ENCODE assay signal across 9 cellular contexts in the genomic region with DNA sequence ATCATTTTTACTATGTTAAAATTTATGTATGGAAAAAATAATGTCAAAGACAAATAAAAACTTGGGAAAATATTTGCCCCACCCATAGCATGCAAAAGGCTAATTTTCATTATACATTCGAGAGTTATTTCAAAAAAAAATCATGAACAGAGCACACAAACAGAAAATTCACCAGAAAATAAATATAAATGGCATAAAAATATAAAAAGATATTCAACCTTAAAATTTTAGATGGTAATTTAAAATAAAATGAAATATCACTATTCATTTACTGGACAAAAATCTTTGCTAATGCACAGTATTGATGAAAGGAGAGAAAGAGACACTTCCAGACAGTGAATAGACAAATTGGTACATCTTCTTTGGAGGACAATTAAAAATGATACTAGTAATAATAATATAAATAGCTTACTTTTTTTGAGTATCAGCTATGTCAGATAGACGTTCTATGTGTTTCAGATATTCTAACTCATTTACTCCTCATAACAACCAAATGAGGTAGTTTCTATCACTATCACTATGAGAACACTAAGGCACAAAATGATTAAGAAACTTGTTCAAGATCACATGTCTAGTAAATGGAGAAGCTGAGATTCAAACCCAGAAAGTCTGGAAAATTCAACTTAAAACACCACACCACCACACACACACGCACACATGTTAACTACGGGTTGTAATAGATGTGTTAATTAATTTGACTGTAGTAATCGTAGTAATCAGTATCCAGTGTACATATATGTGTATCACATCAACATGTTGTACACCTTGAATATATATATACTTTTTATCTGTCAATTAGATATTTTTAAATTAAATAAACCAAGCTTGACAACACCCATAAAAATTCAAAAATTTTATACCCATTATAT.
A peak's percentile ranks its signal among the peaks of the same experiment; 100 is the strongest.
DNase-seq lines count a peak whose midpoint lies in the region; ATAC-seq and TF ChIP-seq lines count a peak whose summit lies in the region.
"Had no signal": no experiment of that assay in that cellular context is flagged by ENCODE, and none has a peak within 500 bp of the region (broad histone marks: within the 10 kb centered on the region; RNA-seq: fewer than 3 reads in every experiment).

No MANE protein-coding gene starts in this region.

- no peak overlapping the region for H4K5ac ChIP-seq in IMR-90 (ENCODE audit: low read depth, low read length)

- peak overlapping the region in 4 of 7 donors; percentile 38 to 87 (median 72) for H3K27ac Mint-ChIP-seq in CD14-positive monocyte
- no peak overlapping the region for H3K27ac Mint-ChIP-seq in nephron

- H2BK5ac ChIP-seq in IMR-90 (ENCODE audit: low read depth, low read length, poor library complexity, severe bottlenecking), result no peak overlapping the region

- H3K27ac ChIP-seq in IMR-90 (ENCODE audit: insufficient read depth, low read length), result no peak overlapping the region
- H3K27ac ChIP-seq in ectodermal cell (ENCODE audit: insufficient read depth, low read depth, low read length, poor library complexity, severe bottlenecking), result no peak overlapping the region
- H3K27ac ChIP-seq: C4-2B had no signal

- no TSS peak for BruUV-seq in IMR-90 (replicated peaks; lab: Mats Ljungman, UMichigan)

- TF ChIP-seq RAD21 in IMR-90 (IDR thresholded peaks at IDR 0.05; ENCODE audit: low read length), result no peak

- in situ Hi-C loops in IMR-90 (cut with MboI; ENCODE audit: low sequenced_read_pairs), result no loop called here

- H3K4ac ChIP-seq in IMR-90 (ENCODE audit: low read depth, low read length), result no peak overlapping the region

- H2BK120ac ChIP-seq in IMR-90 (ENCODE audit: low read depth, low read length), result no peak overlapping the region

- H3K27me3 ChIP-seq in IMR-90 (ENCODE audit: control insufficient read depth, insufficient read depth, low read length) (no peaks in the 10 kb centered on the region), ectodermal cell (ENCODE audit: control insufficient read depth, insufficient read depth, low read length, poor library complexity, severe bottlenecking) (no peaks in the 10 kb centered on the region)

- H3K4me1 Mint-ChIP-seq in CD14-positive monocyte, result peaks cover 4% of the 10 kb centered on the region
- no peaks in the 10 kb centered on the region for H3K4me1 Mint-ChIP-seq in nephron

- H3K9me3 ChIP-seq in IMR-90 (ENCODE audit: control insufficient read depth, insufficient read depth, low read length) (no peaks in the 10 kb centered on the region), ectodermal cell (ENCODE audit: control insufficient read depth, low read length) (no peaks in the 10 kb centered on the region)

- dilution Hi-C loops in IMR-90 (cut with HindIII; ENCODE audit: low sequenced_read_pairs, unreplicated experiment), result no loop called here

- no peak overlapping the region for H3K4me3 ChIP-seq in IMR-90 (ENCODE audit: insufficient read depth, low read depth, low read length)
- peak overlapping the region; percentile 25 for H3K4me3 ChIP-seq in ectodermal cell (ENCODE audit: insufficient read depth, low read depth, low read length)

- no peaks in the 10 kb centered on the region for H3K79me1 ChIP-seq in IMR-90 (ENCODE audit: low read depth in 1 of 2, low read length in 2 of 2)

- H3K9me1 ChIP-seq in IMR-90 (ENCODE audit: insufficient read depth, low read length), result 0 out of 2 replicates have a peak, but pooled peaks cover 5% of the 10 kb centered on the region

- H2AFZ ChIP-seq in IMR-90 (replicated peaks; ENCODE audit: low read length, poor library complexity), result no peak overlapping the region

- H3K23ac ChIP-seq in IMR-90 (ENCODE audit: low read depth, low read length), result no peak overlapping the region

- no peak overlapping the region for H3K9ac ChIP-seq in IMR-90 (ENCODE audit: low read depth, low read length)

- no peaks in the 10 kb centered on the region for H3K36me3 Mint-ChIP-seq in CD14-positive monocyte
- no peaks in the 10 kb centered on the region for H3K36me3 Mint-ChIP-seq in nephron (ENCODE audit: low read depth)

- H2AK9ac ChIP-seq in IMR-90 (replicated peaks; ENCODE audit: low read depth, low read length, poor library complexity), result no peak overlapping the region

- H2AK5ac ChIP-seq in IMR-90 (ENCODE audit: low read depth, low read length), result no peak overlapping the region

- H3K9me3 Mint-ChIP-seq in CD14-positive monocyte (peaks cover 0 to 3% (median 0%) of the 10 kb centered on the region in 7 donors), nephron (no peaks in the 10 kb centered on the region)

- no peak overlapping the region for H3K56ac ChIP-seq in IMR-90 (ENCODE audit: extremely low read depth, insufficient read depth, low read length)

- H3K4me2 ChIP-seq in IMR-90 (ENCODE audit: low read depth, low read length), result no peak overlapping the region

- H3K14ac ChIP-seq in IMR-90 (replicated peaks; ENCODE audit: low read depth, low read length), result 0 out of 2 replicates have a peak overlapping the region, but pooled peaks have one; percentile 36

- TF ChIP-seq POLR2A in IMR-90 (IDR thresholded peaks at IDR 0.05; ENCODE audit: low read depth, low read length), result no peak

- DNase-seq in CD14-positive monocyte (ENCODE audit: low spot score), result no peak
- DNase-seq in IMR-90, result no peak
- no peak for DNase-seq in NCI-H82 treated with DMSO at 0.1 percent for 48 hours (lab: John Stamatoyannopoulos, UW; ENCODE audit: unreplicated experiment)
- no peak for DNase-seq in amniotic stem cell (lab: John Stamatoyannopoulos, UW)
- DNase-seq in iPS-NIHi7 (ENCODE audit: extremely low spot score), result no peak

- no peak overlapping the region for H4K91ac ChIP-seq in IMR-90 (ENCODE audit: insufficient read depth, low read depth, low read length)

- no peak for TF ChIP-seq CTCF in CD14-positive monocyte (IDR thresholded peaks at IDR 0.05)
- no peak for TF ChIP-seq CTCF in IMR-90 (conservative IDR thresholded peaks at IDR 0.05; ENCODE audit: low read depth, low read length)
- no peak for TF ChIP-seq CTCF in nephron (IDR thresholded peaks at IDR 0.05; ENCODE audit: unreplicated experiment in 3 of 3)

- H3K27me3 Mint-ChIP-seq in CD14-positive monocyte (ENCODE audit: low read depth in 3 of 3), result peaks cover 0 to 2% (median 0%) of the 10 kb centered on the region in 3 donors
- no peaks in the 10 kb centered on the region for H3K27me3 Mint-ChIP-seq in nephron (ENCODE audit: low read depth)

- intact Hi-C loops in CD14-positive monocyte (cut with micrococcal nuclease), result no loop called here
- intact Hi-C loops in IMR-90 (cut with micrococcal nuclease), result no loop called here

- no peaks in the 10 kb centered on the region for H3K36me3 ChIP-seq in IMR-90 (ENCODE audit: control insufficient read depth, insufficient read depth, low read length)
- H3K36me3 ChIP-seq in ectodermal cell (ENCODE audit: control insufficient read depth, insufficient read depth, low read length), result no peaks in the 10 kb centered on the region

- H3K4me3 Mint-ChIP-seq in CD14-positive monocyte (no peak overlapping the region), nephron (peak overlapping the region in 2 of 3 experiments; percentile 56 to 78)

- H3K18ac ChIP-seq in IMR-90 (ENCODE audit: low read depth, low read length), result no peak overlapping the region

- no peaks in the 10 kb centered on the region for H3K4me1 ChIP-seq in IMR-90 (ENCODE audit: control insufficient read depth, insufficient read depth, low read length)
- no peaks in the 10 kb centered on the region for H3K4me1 ChIP-seq in ectodermal cell (ENCODE audit: control insufficient read depth, insufficient read depth, low read length)

- H4K8ac ChIP-seq in IMR-90 (ENCODE audit: low read depth in 2 of 2, low read length in 2 of 2), result peak overlapping the region; percentile 57 to 78; a peak in 2 of 4 replicates

- no peak overlapping the region for H2BK20ac ChIP-seq in IMR-90 (ENCODE audit: low read depth, low read length)

- no peak overlapping the region for H2BK15ac ChIP-seq in IMR-90 (ENCODE audit: low read depth, low read length)

- POLR2A ChIA-PET in IMR-90 (lab: Charles Lee; ENCODE audit: unreplicated experiment), result no interaction called here

- WGBS in IMR-90 (ENCODE audit: extremely low coverage in 2 of 2, insufficient read length in 1 of 2), 2 experiments, result no CpG with 5 or more reads among the region's 5 CpGs
- WGBS in ectodermal cell, 2 experiments, result 83 to 90% methylated on average over 1 to 2 of the region's 5 CpGs

- CTCF ChIA-PET in IMR-90 (lab: Yijun Ruan, JAX), result interaction anchor here (1.1 to 1.8 kb wide), 2 partner anchors 56 kb away, joined by 4 read pairs; no protein-coding TSS in a partner anchor

- H4K20me1 ChIP-seq in IMR-90 (ENCODE audit: insufficient read depth, low read length), result no peaks in the 10 kb centered on the region

- no peak for ATAC-seq in IMR-90 (ENCODE audit: low read depth)
- ATAC-seq in HG02973 (IDR thresholded peaks at IDR 0.05; ENCODE audit: unreplicated experiment), result no peak

TF ChIP-seq in IMR-90, 13 proteins besides CTCF, POLR2A, EP300 and RAD21 (continues in another document):
- TF ChIP-seq BHLHE40 (IDR thresholded peaks at IDR 0.05; ENCODE audit: low read depth, low read length) (no peak), SMC3 (IDR thresholded peaks at IDR 0.05; ENCODE audit: low read depth, low read length) (no peak), FOS (IDR thresholded peaks at IDR 0.05; ENCODE audit: low read depth, low read length) (no peak), RFX5 (IDR thresholded peaks at IDR 0.05; ENCODE audit: low read depth, low read length) (no peak), MAZ (IDR thresholded peaks at IDR 0.05; ENCODE audit: borderline replicate concordance, low read depth, low read length) (no peak), MAFK (IDR thresholded peaks at IDR 0.05; ENCODE audit: low read depth, low read length) (no peak), MXI1 (IDR thresholded peaks at IDR 0.05; ENCODE audit: borderline replicate concordance, low read depth, low read length) (no peak), CEBPB (IDR thresholded peaks at IDR 0.05; ENCODE audit: low read depth, low read length) (no peak), RCOR1 (IDR thresholded peaks at IDR 0.05; ENCODE audit: insufficient replicate concordance, low read length) (no peak)
- TF ChIP-seq, protein P1, sequence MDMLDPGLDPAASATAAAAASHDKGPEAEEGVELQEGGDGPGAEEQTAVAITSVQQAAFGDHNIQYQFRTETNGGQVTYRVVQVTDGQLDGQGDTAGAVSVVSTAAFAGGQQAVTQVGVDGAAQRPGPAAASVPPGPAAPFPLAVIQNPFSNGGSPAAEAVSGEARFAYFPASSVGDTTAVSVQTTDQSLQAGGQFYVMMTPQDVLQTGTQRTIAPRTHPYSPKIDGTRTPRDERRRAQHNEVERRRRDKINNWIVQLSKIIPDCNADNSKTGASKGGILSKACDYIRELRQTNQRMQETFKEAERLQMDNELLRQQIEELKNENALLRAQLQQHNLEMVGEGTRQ (IDR thresholded peaks at IDR 0.05; ENCODE audit: low read depth, low read length), result no peak

Comparison
In these comparisons a context has a peak if more than half of its experiments do, and no peak if none do; other contexts are left out.
1. H3K27ac Mint-ChIP-seq: peak in CD14-positive monocyte (4 of 7); none in nephron (0 of 3).
2. H3K4me3 Mint-ChIP-seq: peak in nephron (2 of 3); none in CD14-positive monocyte (0 of 2).